In genomic region chr3:197750396-197750831, GRCh38 we compare ENCODE assay signal across 8 cellular contexts. TPM values are rescaled to one million over a fixed set of nuclear protein-coding genes. Genes with fewer than 3 reads are reported as not detected.
A peak's percentile ranks its signal among the peaks of the same experiment; 100 is the strongest.
DNase-seq lines count a peak whose midpoint lies in the region; ATAC-seq and TF ChIP-seq lines count a peak whose summit lies in the region.

No MANE protein-coding gene starts in this region.

- H3K4me3 Mint-ChIP-seq in activated naive CD4-positive, alpha-beta T cell treated with anti-CD3 and anti-CD28 coated beads, Interleukin-2, amount 10 ng/mL, durations not matched to agents 7 days and 5 days: peak overlapping the region; percentile 84

- DNase-seq in CD1c-positive myeloid dendritic cell (ENCODE audit: extremely low spot score) (peak; percentile 81), germinal center (ENCODE audit: low spot score) (peak; percentile 71), neuronal stem cell (ENCODE audit: low spot score) (peak; percentile 43)
- DNase-seq in activated naive CD4-positive, alpha-beta T cell treated with anti-CD3 and anti-CD28 coated beads, Interleukin-2, amount 10 ng/mL, durations not matched to agents 7 days and 5 days: peak; percentile 75

- peaks cover 9% of the 10 kb centered on the region for H3K27me3 Mint-ChIP-seq in activated naive CD4-positive, alpha-beta T cell treated with anti-CD3 and anti-CD28 coated beads, Interleukin-2, amount 10 ng/mL, durations not matched to agents 7 days and 5 days

- H2BK120ac ChIP-seq in neuronal stem cell (ENCODE audit: low read depth, low read length): peak overlapping the region; percentile 65

- H3K9me3 ChIP-seq in neuronal stem cell (replicated peaks in 1 of 2; ENCODE audit: control insufficient read depth in 2 of 2, insufficient read depth in 1 of 2, low read depth in 1 of 2, low read length in 2 of 2) (no peaks in the 10 kb centered on the region), thymus (ENCODE audit: control insufficient read depth) (no peaks in the 10 kb centered on the region)

- H3K36me3 Mint-ChIP-seq in activated naive CD4-positive, alpha-beta T cell treated with anti-CD3 and anti-CD28 coated beads, Interleukin-2, amount 10 ng/mL, durations not matched to agents 7 days and 5 days: peaks cover 2% of the 10 kb centered on the region

- H2BK5ac ChIP-seq in neuronal stem cell (ENCODE audit: low read length): peak overlapping the region; percentile 91

- peak overlapping the region; percentile 86 for H3K27ac Mint-ChIP-seq in activated naive CD4-positive, alpha-beta T cell treated with anti-CD3 and anti-CD28 coated beads, Interleukin-2, amount 10 ng/mL, durations not matched to agents 7 days and 5 days

- WGBS in neuronal stem cell (ENCODE audit: extremely low coverage in 2 of 2, insufficient read length in 2 of 2, insufficient replicate concordance in 1 of 2), 2 donors: no CpG with 5 or more reads among the region's 43 CpGs
- under 1% methylated on average over 43 of the region's 43 CpGs for WGBS in thymus

- peaks cover 4 to 18% of the 10 kb centered on the region in 2 donors for H3K4me1 ChIP-seq in neuronal stem cell (ENCODE audit: control insufficient read depth in 2 of 2, insufficient read depth in 1 of 2, low read depth in 1 of 2, low read length in 2 of 2)
- peaks cover 11% of the 10 kb centered on the region for H3K4me1 ChIP-seq in thymus (ENCODE audit: control insufficient read depth, insufficient read depth, low read length)

- H4K8ac ChIP-seq in neuronal stem cell (ENCODE audit: low read depth, low read length): no peak overlapping the region

- H2AFZ ChIP-seq in neuronal stem cell (ENCODE audit: low read length): peak overlapping the region; percentile 90

- no peaks in the 10 kb centered on the region for H3K27me3 ChIP-seq in neuronal stem cell (ENCODE audit: control insufficient read depth in 3 of 3, insufficient read depth in 3 of 3, low read depth in 1 of 3, low read length in 3 of 3)
- no peaks in the 10 kb centered on the region for H3K27me3 ChIP-seq in thymus (ENCODE audit: control insufficient read depth, insufficient read depth)

- H3K4me3 ChIP-seq in neuronal stem cell (ENCODE audit: low read length in 2 of 2): peak overlapping the region; percentile 86 to 90
- H3K4me3 ChIP-seq in thymus (ENCODE audit: low read length): peak overlapping the region; percentile 70

- peak overlapping the region; percentile 41 for H3K27ac ChIP-seq in neuronal stem cell (replicated peaks; ENCODE audit: low read length)
- H3K27ac ChIP-seq in thymus (ENCODE audit: low read depth): peak overlapping the region; percentile 85

- no peak overlapping the region for H2AK5ac ChIP-seq in neuronal stem cell (ENCODE audit: low read depth, low read length)

- no peak overlapping the region for H3K23ac ChIP-seq in neuronal stem cell (ENCODE audit: low read depth, low read length, poor library complexity)

- H3K79me1 ChIP-seq in neuronal stem cell (ENCODE audit: low read depth, low read length): peaks cover 2% of the 10 kb centered on the region

- peak; percentile 45 for ATAC-seq in GM19397 (IDR thresholded peaks at IDR 0.05; ENCODE audit: unreplicated experiment)
- ATAC-seq in HG03571 (IDR thresholded peaks at IDR 0.05; ENCODE audit: unreplicated experiment): peak; percentile 44

- peak overlapping the region; percentile 95 for H3K18ac ChIP-seq in neuronal stem cell (ENCODE audit: low read length)

- peak; percentile 32; the same call in 1 of the 2 replicates for TF ChIP-seq POLR2A in Raji (IDR thresholded peaks at IDR 0.05; ENCODE audit: insufficient read depth, low read depth, low read length)

- no peak overlapping the region for H3K4ac ChIP-seq in neuronal stem cell (ENCODE audit: low read length)

- H3K36me3 ChIP-seq in neuronal stem cell (replicated peaks in 1 of 2; ENCODE audit: control insufficient read depth in 2 of 2, insufficient read depth in 2 of 2, low read length in 2 of 2): no peaks in the 10 kb centered on the region
- no peaks in the 10 kb centered on the region for H3K36me3 ChIP-seq in thymus (ENCODE audit: control insufficient read depth, insufficient read depth)

- peaks cover 39% of the 10 kb centered on the region for H3K4me1 Mint-ChIP-seq in activated naive CD4-positive, alpha-beta T cell treated with anti-CD3 and anti-CD28 coated beads, Interleukin-2, amount 10 ng/mL, durations not matched to agents 7 days and 5 days

- no peaks in the 10 kb centered on the region for H3K9me3 Mint-ChIP-seq in activated naive CD4-positive, alpha-beta T cell treated with anti-CD3 and anti-CD28 coated beads, Interleukin-2, amount 10 ng/mL, durations not matched to agents 7 days and 5 days

- no peak overlapping the region for H4K91ac ChIP-seq in neuronal stem cell (ENCODE audit: low read depth, low read length, poor library complexity)

- peak overlapping the region; percentile 80 for H3K4me2 ChIP-seq in neuronal stem cell (ENCODE audit: insufficient read depth, low read length, poor library complexity, severe bottlenecking)

- H3K9ac ChIP-seq in neuronal stem cell (ENCODE audit: low read depth, low read length, poor library complexity): peak overlapping the region; percentile 87

- CTCF ChIA-PET in activated naive CD4-positive, alpha-beta T cell treated with anti-CD3 and anti-CD28 coated beads, Interleukin-2, amount 10 ng/mL, durations not matched to agents 7 days and 5 days (lab: Charles Lee): interaction anchor here (0.7 to 1.6 kb wide), 3 partner anchors 37 to 57 kb away, joined by 3 to 5 read pairs (median 3); no protein-coding TSS in a partner anchor

- peak overlapping the region; percentile 76 for H2BK15ac ChIP-seq in neuronal stem cell (ENCODE audit: low read length)

- H2BK12ac ChIP-seq in neuronal stem cell (ENCODE audit: low read length): no peak overlapping the region

- peak overlapping the region; percentile 2 for H3K14ac ChIP-seq in neuronal stem cell (ENCODE audit: low read length)

RNA-seq across cellular contexts. Expression of gene FYTTD1, which starts 0.7 kb away (rescaled TPM):
- polyA plus RNA-seq in neuronal stem cell (2013, experiment 1 of 2): 42.3 TPM
- 43.8 TPM for polyA plus RNA-seq in neuronal stem cell (2013, experiment 2 of 2)
- 24.2 TPM for polyA plus RNA-seq in thymus

RNA-seq across cellular contexts. Expression of gene RUBCN, which starts 13.7 kb away (rescaled TPM):
- 12.0 TPM for polyA plus RNA-seq in neuronal stem cell (2013, experiment 1 of 2)
- 12.0 TPM for polyA plus RNA-seq in neuronal stem cell (2013, experiment 2 of 2)
- polyA plus RNA-seq in thymus: 12.0 TPM

RNA-seq across cellular contexts. Expression of gene LRCH3, which starts 40.6 kb away (rescaled TPM):
- polyA plus RNA-seq in neuronal stem cell (2013, experiment 1 of 2): 31.6 TPM
- 30.8 TPM for polyA plus RNA-seq in neuronal stem cell (2013, experiment 2 of 2)
- polyA plus RNA-seq in thymus: 76.6 TPM

Comparison
In these comparisons a context has a peak if more than half of its experiments do, and no peak if none do; other contexts are left out.
1. Peak in every context shown above with its lines: DNase-seq, ATAC-seq, H3K4me3 ChIP-seq and H3K27ac ChIP-seq.